Comparison of ENCODE assay signal across 1 cellular context in the genomic region with DNA sequence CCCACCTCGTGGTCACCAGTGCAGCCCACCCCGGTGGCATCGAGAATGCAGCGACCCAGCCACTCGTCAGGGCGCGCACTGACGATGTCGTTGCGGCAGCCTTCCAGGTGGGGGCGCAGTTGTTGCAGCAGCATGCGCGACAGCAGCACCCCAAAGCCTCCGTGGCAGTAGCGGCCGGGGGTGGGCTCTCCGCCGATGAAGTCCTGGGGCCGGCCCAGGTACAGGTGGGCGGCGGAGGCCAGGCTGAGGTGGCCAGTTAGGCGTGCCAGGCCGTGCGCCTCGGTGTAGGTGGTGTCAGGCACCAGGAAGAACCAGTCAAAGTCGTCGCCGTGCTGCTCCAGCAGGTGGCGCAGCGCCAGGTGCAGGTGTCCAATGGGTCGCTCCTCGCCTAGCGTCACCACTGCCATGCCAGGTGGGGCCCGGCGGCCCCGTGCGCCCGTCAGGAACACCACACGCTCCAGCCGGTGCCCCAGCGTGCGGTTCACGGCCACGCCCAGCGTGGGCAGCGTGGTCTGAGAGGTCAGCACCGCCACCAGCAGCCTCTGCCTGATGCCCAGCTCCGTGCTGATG.
TF ChIP-seq lines count a peak whose summit lies in the region.

No MANE protein-coding gene starts in this region.

TF ChIP-seq in K562, 482 proteins besides CTCF, POLR2A, EP300 and RAD21 (continued from another document and continues in another):
- TF ChIP-seq, protein P1, sequence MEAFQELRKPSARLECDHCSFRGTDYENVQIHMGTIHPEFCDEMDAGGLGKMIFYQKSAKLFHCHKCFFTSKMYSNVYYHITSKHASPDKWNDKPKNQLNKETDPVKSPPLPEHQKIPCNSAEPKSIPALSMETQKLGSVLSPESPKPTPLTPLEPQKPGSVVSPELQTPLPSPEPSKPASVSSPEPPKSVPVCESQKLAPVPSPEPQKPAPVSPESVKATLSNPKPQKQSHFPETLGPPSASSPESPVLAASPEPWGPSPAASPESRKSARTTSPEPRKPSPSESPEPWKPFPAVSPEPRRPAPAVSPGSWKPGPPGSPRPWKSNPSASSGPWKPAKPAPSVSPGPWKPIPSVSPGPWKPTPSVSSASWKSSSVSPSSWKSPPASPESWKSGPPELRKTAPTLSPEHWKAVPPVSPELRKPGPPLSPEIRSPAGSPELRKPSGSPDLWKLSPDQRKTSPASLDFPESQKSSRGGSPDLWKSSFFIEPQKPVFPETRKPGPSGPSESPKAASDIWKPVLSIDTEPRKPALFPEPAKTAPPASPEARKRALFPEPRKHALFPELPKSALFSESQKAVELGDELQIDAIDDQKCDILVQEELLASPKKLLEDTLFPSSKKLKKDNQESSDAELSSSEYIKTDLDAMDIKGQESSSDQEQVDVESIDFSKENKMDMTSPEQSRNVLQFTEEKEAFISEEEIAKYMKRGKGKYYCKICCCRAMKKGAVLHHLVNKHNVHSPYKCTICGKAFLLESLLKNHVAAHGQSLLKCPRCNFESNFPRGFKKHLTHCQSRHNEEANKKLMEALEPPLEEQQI (IDR thresholded peaks at IDR 0.05), result no peak; the same call in 1 of the 2 replicates
- TF ChIP-seq, protein P2, sequence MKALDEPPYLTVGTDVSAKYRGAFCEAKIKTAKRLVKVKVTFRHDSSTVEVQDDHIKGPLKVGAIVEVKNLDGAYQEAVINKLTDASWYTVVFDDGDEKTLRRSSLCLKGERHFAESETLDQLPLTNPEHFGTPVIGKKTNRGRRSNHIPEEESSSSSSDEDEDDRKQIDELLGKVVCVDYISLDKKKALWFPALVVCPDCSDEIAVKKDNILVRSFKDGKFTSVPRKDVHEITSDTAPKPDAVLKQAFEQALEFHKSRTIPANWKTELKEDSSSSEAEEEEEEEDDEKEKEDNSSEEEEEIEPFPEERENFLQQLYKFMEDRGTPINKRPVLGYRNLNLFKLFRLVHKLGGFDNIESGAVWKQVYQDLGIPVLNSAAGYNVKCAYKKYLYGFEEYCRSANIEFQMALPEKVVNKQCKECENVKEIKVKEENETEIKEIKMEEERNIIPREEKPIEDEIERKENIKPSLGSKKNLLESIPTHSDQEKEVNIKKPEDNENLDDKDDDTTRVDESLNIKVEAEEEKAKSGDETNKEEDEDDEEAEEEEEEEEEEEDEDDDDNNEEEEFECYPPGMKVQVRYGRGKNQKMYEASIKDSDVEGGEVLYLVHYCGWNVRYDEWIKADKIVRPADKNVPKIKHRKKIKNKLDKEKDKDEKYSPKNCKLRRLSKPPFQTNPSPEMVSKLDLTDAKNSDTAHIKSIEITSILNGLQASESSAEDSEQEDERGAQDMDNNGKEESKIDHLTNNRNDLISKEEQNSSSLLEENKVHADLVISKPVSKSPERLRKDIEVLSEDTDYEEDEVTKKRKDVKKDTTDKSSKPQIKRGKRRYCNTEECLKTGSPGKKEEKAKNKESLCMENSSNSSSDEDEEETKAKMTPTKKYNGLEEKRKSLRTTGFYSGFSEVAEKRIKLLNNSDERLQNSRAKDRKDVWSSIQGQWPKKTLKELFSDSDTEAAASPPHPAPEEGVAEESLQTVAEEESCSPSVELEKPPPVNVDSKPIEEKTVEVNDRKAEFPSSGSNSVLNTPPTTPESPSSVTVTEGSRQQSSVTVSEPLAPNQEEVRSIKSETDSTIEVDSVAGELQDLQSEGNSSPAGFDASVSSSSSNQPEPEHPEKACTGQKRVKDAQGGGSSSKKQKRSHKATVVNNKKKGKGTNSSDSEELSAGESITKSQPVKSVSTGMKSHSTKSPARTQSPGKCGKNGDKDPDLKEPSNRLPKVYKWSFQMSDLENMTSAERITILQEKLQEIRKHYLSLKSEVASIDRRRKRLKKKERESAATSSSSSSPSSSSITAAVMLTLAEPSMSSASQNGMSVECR (CRISPR knock-in tag; IDR thresholded peaks at IDR 0.05), result 0 out of 2 replicates have a peak, but pooled peaks have one; percentile 79
- TF ChIP-seq, protein P3, sequence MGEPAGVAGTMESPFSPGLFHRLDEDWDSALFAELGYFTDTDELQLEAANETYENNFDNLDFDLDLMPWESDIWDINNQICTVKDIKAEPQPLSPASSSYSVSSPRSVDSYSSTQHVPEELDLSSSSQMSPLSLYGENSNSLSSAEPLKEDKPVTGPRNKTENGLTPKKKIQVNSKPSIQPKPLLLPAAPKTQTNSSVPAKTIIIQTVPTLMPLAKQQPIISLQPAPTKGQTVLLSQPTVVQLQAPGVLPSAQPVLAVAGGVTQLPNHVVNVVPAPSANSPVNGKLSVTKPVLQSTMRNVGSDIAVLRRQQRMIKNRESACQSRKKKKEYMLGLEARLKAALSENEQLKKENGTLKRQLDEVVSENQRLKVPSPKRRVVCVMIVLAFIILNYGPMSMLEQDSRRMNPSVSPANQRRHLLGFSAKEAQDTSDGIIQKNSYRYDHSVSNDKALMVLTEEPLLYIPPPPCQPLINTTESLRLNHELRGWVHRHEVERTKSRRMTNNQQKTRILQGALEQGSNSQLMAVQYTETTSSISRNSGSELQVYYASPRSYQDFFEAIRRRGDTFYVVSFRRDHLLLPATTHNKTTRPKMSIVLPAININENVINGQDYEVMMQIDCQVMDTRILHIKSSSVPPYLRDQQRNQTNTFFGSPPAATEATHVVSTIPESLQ (CRISPR knock-in tag; IDR thresholded peaks at IDR 0.05), result 0 out of 2 replicates have a peak, but pooled peaks have one; percentile 50
- TF ChIP-seq, protein P4, sequence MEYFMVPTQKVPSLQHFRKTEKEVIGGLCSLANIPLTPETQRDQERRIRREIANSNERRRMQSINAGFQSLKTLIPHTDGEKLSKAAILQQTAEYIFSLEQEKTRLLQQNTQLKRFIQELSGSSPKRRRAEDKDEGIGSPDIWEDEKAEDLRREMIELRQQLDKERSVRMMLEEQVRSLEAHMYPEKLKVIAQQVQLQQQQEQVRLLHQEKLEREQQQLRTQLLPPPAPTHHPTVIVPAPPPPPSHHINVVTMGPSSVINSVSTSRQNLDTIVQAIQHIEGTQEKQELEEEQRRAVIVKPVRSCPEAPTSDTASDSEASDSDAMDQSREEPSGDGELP (CRISPR knock-in tag; IDR thresholded peaks at IDR 0.05; ENCODE audit: borderline replicate concordance), result peak; percentile 84
- TF ChIP-seq, protein P5, sequence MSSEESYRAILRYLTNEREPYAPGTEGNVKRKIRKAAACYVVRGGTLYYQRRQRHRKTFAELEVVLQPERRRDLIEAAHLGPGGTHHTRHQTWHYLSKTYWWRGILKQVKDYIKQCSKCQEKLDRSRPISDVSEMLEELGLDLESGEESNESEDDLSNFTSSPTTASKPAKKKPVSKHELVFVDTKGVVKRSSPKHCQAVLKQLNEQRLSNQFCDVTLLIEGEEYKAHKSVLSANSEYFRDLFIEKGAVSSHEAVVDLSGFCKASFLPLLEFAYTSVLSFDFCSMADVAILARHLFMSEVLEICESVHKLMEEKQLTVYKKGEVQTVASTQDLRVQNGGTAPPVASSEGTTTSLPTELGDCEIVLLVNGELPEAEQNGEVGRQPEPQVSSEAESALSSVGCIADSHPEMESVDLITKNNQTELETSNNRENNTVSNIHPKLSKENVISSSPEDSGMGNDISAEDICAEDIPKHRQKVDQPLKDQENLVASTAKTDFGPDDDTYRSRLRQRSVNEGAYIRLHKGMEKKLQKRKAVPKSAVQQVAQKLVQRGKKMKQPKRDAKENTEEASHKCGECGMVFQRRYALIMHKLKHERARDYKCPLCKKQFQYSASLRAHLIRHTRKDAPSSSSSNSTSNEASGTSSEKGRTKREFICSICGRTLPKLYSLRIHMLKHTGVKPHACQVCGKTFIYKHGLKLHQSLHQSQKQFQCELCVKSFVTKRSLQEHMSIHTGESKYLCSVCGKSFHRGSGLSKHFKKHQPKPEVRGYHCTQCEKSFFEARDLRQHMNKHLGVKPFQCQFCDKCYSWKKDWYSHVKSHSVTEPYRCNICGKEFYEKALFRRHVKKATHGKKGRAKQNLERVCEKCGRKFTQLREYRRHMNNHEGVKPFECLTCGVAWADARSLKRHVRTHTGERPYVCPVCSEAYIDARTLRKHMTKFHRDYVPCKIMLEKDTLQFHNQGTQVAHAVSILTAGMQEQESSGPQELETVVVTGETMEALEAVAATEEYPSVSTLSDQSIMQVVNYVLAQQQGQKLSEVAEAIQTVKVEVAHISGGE (CRISPR knock-in tag; IDR thresholded peaks at IDR 0.05), result no peak
- 0 out of 4 replicates have a peak, but pooled peaks of 1 of the 2 experiments have one; percentile 33 for TF ChIP-seq TEAD1 (CRISPR knock-in tag; IDR thresholded peaks at IDR 0.05)
- no peak for TF ChIP-seq MXI1 (IDR thresholded peaks at IDR 0.05; ENCODE audit: low read depth, low read length)
- no peak for TF ChIP-seq TBL1XR1 (IDR thresholded peaks at IDR 0.05; ENCODE audit: low read length in 2 of 2)
- TF ChIP-seq ZBTB17 (CRISPR knock-in tag; IDR thresholded peaks at IDR 0.05), result peak; percentile 61; the same call in 1 of the 2 replicates
- peak; percentile 68 for TF ChIP-seq RBM22 (IDR thresholded peaks at IDR 0.05; ENCODE audit: low read depth, low read length, poor library complexity, severe bottlenecking)
- TF ChIP-seq, protein P6, sequence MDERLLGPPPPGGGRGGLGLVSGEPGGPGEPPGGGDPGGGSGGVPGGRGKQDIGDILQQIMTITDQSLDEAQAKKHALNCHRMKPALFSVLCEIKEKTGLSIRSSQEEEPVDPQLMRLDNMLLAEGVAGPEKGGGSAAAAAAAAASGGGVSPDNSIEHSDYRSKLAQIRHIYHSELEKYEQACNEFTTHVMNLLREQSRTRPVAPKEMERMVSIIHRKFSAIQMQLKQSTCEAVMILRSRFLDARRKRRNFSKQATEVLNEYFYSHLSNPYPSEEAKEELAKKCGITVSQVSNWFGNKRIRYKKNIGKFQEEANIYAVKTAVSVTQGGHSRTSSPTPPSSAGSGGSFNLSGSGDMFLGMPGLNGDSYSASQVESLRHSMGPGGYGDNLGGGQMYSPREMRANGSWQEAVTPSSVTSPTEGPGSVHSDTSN (CRISPR knock-in tag; IDR thresholded peaks at IDR 0.05; ENCODE audit: low read depth), result peak; percentile 12; the same call in 1 of the 2 replicates
- TF ChIP-seq, protein P6 (tag; conservative IDR thresholded peaks at IDR 0.05; ENCODE audit: low read depth), result no peak
- TF ChIP-seq ZFP30 (CRISPR knock-in tag; IDR thresholded peaks at IDR 0.05; ENCODE audit: borderline replicate concordance), result no peak
- TF ChIP-seq, protein P7, sequence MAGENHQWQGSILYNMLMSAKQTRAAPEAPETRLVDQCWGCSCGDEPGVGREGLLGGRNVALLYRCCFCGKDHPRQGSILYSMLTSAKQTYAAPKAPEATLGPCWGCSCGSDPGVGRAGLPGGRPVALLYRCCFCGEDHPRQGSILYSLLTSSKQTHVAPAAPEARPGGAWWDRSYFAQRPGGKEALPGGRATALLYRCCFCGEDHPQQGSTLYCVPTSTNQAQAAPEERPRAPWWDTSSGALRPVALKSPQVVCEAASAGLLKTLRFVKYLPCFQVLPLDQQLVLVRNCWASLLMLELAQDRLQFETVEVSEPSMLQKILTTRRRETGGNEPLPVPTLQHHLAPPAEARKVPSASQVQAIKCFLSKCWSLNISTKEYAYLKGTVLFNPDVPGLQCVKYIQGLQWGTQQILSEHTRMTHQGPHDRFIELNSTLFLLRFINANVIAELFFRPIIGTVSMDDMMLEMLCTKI (IDR thresholded peaks at IDR 0.05; ENCODE audit: partially characterized antibody), result no peak
- TF ChIP-seq ZZZ3 (IDR thresholded peaks at IDR 0.05), result no peak
- peak in 2 of 3 experiments; percentile 26 to 55 for TF ChIP-seq YY1 (IDR thresholded peaks at IDR 0.05; ENCODE audit: borderline replicate concordance in 1 of 3, control insufficient read depth in 1 of 3, extremely low read depth in 1 of 3, insufficient read depth in 3 of 3, insufficient read length in 1 of 3, insufficient replicate concordance in 2 of 3, low read depth in 1 of 3, low read length in 2 of 3)
- TF ChIP-seq GABPA (tag; conservative IDR thresholded peaks at IDR 0.05; ENCODE audit: low read depth), result no peak
- 0 out of 2 replicates have a peak, but pooled peaks have one; percentile 73 for TF ChIP-seq HLTF (IDR thresholded peaks at IDR 0.05)
- TF ChIP-seq JUN (IDR thresholded peaks at IDR 0.05; ENCODE audit: borderline replicate concordance, low read depth, low read length), result no peak
- no peak for TF ChIP-seq JUN (CRISPR knock-in tag; IDR thresholded peaks at IDR 0.05; ENCODE audit: borderline replicate concordance)
- TF ChIP-seq, protein P8, sequence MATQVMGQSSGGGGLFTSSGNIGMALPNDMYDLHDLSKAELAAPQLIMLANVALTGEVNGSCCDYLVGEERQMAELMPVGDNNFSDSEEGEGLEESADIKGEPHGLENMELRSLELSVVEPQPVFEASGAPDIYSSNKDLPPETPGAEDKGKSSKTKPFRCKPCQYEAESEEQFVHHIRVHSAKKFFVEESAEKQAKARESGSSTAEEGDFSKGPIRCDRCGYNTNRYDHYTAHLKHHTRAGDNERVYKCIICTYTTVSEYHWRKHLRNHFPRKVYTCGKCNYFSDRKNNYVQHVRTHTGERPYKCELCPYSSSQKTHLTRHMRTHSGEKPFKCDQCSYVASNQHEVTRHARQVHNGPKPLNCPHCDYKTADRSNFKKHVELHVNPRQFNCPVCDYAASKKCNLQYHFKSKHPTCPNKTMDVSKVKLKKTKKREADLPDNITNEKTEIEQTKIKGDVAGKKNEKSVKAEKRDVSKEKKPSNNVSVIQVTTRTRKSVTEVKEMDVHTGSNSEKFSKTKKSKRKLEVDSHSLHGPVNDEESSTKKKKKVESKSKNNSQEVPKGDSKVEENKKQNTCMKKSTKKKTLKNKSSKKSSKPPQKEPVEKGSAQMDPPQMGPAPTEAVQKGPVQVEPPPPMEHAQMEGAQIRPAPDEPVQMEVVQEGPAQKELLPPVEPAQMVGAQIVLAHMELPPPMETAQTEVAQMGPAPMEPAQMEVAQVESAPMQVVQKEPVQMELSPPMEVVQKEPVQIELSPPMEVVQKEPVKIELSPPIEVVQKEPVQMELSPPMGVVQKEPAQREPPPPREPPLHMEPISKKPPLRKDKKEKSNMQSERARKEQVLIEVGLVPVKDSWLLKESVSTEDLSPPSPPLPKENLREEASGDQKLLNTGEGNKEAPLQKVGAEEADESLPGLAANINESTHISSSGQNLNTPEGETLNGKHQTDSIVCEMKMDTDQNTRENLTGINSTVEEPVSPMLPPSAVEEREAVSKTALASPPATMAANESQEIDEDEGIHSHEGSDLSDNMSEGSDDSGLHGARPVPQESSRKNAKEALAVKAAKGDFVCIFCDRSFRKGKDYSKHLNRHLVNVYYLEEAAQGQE (CRISPR knock-in tag; IDR thresholded peaks at IDR 0.05; ENCODE audit: low read depth), result peak; percentile 84
- TF ChIP-seq TAF7 (tag; IDR thresholded peaks at IDR 0.05), result no peak
- TF ChIP-seq, protein P9, sequence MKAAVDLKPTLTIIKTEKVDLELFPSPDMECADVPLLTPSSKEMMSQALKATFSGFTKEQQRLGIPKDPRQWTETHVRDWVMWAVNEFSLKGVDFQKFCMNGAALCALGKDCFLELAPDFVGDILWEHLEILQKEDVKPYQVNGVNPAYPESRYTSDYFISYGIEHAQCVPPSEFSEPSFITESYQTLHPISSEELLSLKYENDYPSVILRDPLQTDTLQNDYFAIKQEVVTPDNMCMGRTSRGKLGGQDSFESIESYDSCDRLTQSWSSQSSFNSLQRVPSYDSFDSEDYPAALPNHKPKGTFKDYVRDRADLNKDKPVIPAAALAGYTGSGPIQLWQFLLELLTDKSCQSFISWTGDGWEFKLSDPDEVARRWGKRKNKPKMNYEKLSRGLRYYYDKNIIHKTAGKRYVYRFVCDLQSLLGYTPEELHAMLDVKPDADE (conservative IDR thresholded peaks at IDR 0.05; ENCODE audit: control insufficient read depth, low read depth, low read length), result peak; percentile 72; the same call in 1 of the 2 replicates
- TF ChIP-seq L3MBTL2 (IDR thresholded peaks at IDR 0.05), result peak; percentile 80; the same call in 1 of the 2 replicates
- TF ChIP-seq TARDBP (IDR thresholded peaks at IDR 0.05), result no peak
- TF ChIP-seq SMC3 (conservative IDR thresholded peaks at IDR 0.05; ENCODE audit: insufficient read depth, low read depth, low read length), result peak; percentile 62
